ENCODE assay signal across 20 cellular contexts in the genomic region with DNA sequence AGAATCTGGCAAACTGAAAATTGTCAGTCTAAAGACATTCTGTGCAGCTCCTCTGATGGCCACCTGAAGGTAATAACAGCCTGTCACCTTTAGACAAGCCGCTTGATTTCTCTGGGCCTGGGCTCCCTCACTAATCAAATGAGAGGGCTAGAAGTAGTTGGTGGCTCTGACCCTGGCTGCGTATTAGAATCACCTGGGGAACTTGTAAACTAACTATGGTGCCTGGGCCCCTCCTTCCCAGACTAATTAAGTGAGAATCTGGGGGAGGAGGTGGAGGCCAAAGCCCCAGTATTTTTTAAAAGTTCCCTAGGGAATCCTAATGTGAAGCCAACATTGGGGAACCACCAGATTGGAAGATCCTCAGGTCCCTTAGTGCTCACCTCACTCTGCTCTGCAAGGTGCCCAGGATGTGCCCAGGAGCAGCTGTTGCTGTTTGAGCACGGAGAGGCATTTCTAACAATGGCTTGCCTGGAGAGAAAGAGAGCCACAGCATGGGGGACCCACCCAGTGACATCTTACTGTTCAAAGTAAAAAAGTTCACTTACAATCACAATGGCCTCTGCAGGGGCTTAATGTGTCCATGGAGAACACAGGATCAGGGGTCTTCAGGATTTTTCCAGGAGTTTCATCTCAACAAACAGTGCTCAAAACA.
"Had no signal": no experiment of that assay in that cellular context is flagged by ENCODE, and none has a peak within 500 bp of the region (broad histone marks: within the 10 kb centered on the region; RNA-seq: fewer than 3 reads in every experiment).

No MANE protein-coding gene starts in this region.

- H3K4me3 ChIP-seq: lower lobe of right lung, right lobe of liver, skin epidermis, tibial artery had no signal

- H3K9me3 Mint-ChIP-seq: activated B cell treated with CpG ODN at 0.5 μM for 24 hours; activated CD4-positive, alpha-beta memory T cell treated with anti-CD3 and anti-CD28 coated beads for 36 hours; stimulated activated naive CD8-positive, alpha-beta T cell treated with anti-CD3 and anti-CD28 coated beads, Interleukin-15, Interleukin-2, amounts not matched to agents 100 ng/mL and 50 ng/mL, for 24 hours had no signal

- H3K9me3 ChIP-seq: lower lobe of right lung, right lobe of liver, tibial artery had no signal

- H3K4me1 ChIP-seq: foreskin keratinocyte, lower lobe of right lung, right lobe of liver had no signal

- H3K27me3 Mint-ChIP-seq: activated B cell treated with CpG ODN at 0.5 μM for 24 hours; naive B cell; stimulated activated naive CD8-positive, alpha-beta T cell treated with anti-CD3 and anti-CD28 coated beads, Interleukin-15, Interleukin-2, amounts not matched to agents 100 ng/mL and 50 ng/mL, for 24 hours had no signal

- H3K36me3 Mint-ChIP-seq: activated CD4-positive, alpha-beta memory T cell treated with anti-CD3 and anti-CD28 coated beads for 36 hours had no signal

- ATAC-seq: activated T-cell treated with anti-CD3 and anti-CD28 coated beads, Interleukin-2, amount 50 U/mL, for 72 hours; foreskin keratinocyte; lower lobe of right lung; right lobe of liver had no signal

- H3K27me3 ChIP-seq: right lobe of liver, tibial artery had no signal

- DNase-seq: activated B cell treated with CpG ODN at 0.5 μM for 24 hours; activated CD4-positive, alpha-beta memory T cell treated with anti-CD3 and anti-CD28 coated beads for 36 hours; activated CD4-positive, alpha-beta T cell treated with anti-CD3 and anti-CD28 coated beads for 4 hours; activated effector memory CD4-positive, alpha-beta T cell treated with Interleukin-2 at 50 U/mL for 16 hours; activated naive CD4-positive, alpha-beta T cell treated with anti-CD3 and anti-CD28 coated beads for 36 hours; activated T-cell treated with anti-CD3 and anti-CD28 coated beads, Interleukin-2, amount 50 U/mL, for 72 hours; amygdala; effector CD4-positive, alpha-beta T cell; foreskin keratinocyte; kidney; lower lobe of right lung; naive B cell; posterior cingulate gyrus; right lobe of liver; stimulated activated CD4-positive, alpha-beta T cell treated with anti-CD3 and anti-CD28 coated beads, Interleukin-1b, Interleukin-23, amount 100 ng/mL, for 48 hours; substantia nigra; T-helper 9 cell; tibial artery had no signal

- H3K27ac ChIP-seq: foreskin keratinocyte, lower lobe of right lung, right lobe of liver, skin epidermis, tibial artery had no signal

- H3K27ac Mint-ChIP-seq: activated B cell treated with CpG ODN at 0.5 μM for 24 hours; activated CD4-positive, alpha-beta memory T cell treated with anti-CD3 and anti-CD28 coated beads for 36 hours; activated naive CD4-positive, alpha-beta T cell treated with anti-CD3 and anti-CD28 coated beads for 36 hours; activated T-cell treated with anti-CD3 and anti-CD28 coated beads, Interleukin-2, amount 50 U/mL, for 72 hours; stimulated activated naive CD8-positive, alpha-beta T cell treated with anti-CD3 and anti-CD28 coated beads, Interleukin-15, Interleukin-2, amounts not matched to agents 100 ng/mL and 50 ng/mL, for 24 hours had no signal

- H3K4me3 Mint-ChIP-seq: activated B cell treated with CpG ODN at 0.5 μM for 24 hours; activated CD4-positive, alpha-beta memory T cell treated with anti-CD3 and anti-CD28 coated beads for 36 hours; activated naive CD4-positive, alpha-beta T cell treated with anti-CD3 and anti-CD28 coated beads for 36 hours; activated T-cell treated with anti-CD3 and anti-CD28 coated beads, Interleukin-2, amount 50 U/mL, for 72 hours; naive B cell; stimulated activated naive CD8-positive, alpha-beta T cell treated with anti-CD3 and anti-CD28 coated beads, Interleukin-15, Interleukin-2, amounts not matched to agents 100 ng/mL and 50 ng/mL, for 24 hours had no signal

- H3K36me3 ChIP-seq: lower lobe of right lung, right lobe of liver, tibial artery had no signal
